Comparison of ENCODE assay signal across 11 cellular contexts in the genomic region with DNA sequence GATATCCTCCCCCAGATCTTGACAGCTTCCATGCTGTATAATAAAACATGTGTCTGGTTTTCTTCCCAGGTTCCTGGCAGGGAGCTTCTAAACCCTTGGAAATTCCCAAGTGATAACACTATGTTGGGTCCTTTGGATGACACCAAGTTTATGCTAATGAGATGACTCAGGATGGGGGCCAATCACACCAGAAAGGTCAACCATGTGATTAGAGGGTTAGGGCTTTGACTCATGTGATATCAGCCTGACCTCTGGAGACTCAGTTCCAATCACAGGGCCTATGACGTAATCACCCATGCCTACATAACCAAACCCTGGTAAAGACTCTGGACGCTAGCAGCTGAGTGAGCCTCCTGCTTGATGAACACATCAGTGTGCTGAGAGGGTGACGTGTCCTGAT.
A peak's percentile ranks its signal among the peaks of the same experiment; 100 is the strongest.
DNase-seq lines count a peak whose midpoint lies in the region; ATAC-seq and TF ChIP-seq lines count a peak whose summit lies in the region.
"Had no signal": no experiment of that assay in that cellular context is flagged by ENCODE, and none has a peak within 500 bp of the region (broad histone marks: within the 10 kb centered on the region; RNA-seq: fewer than 3 reads in every experiment).

No MANE protein-coding gene starts in this region.

- POLR2A ChIA-PET in HEK293T (lab: Yijun Ruan, JAX): no interaction called here

- CTCF ChIA-PET in HEK293T (lab: Yijun Ruan, JAX): no interaction called here

- H3K27ac ChIP-seq in stomach smooth muscle (ENCODE audit: low read length): peak overlapping the region; percentile 85

- ATAC-seq in left ventricle myocardium superior (peak; percentile 53), HG03039 (IDR thresholded peaks at IDR 0.05; ENCODE audit: unreplicated experiment) (no peak)

- H3K27me3 ChIP-seq in stomach smooth muscle (ENCODE audit: control insufficient read depth in 1 of 2, insufficient read depth in 2 of 2, low read length in 2 of 2): no peaks in the 10 kb centered on the region

- peak overlapping the region in 1 of 2 donors; percentile 21 for H3K9ac ChIP-seq in stomach smooth muscle (ENCODE audit: low read length in 2 of 2)

- intact Hi-C loops in left ventricle myocardium superior (cut with micrococcal nuclease): no loop called here

- H3K36me3 ChIP-seq in stomach smooth muscle (ENCODE audit: control insufficient read depth in 2 of 2, insufficient read depth in 2 of 2, low read length in 2 of 2): no peaks in the 10 kb centered on the region

- peaks cover 30% of the 10 kb centered on the region for H3K4me1 ChIP-seq in stomach smooth muscle (ENCODE audit: control insufficient read depth, insufficient read depth, low read length)

- DNase-seq in HEK293T (ENCODE audit: extremely low spot score) (peak; percentile 9), amniotic stem cell (lab: John Stamatoyannopoulos, UW) (peak; percentile 9), left ventricle myocardium superior (no peak), NCI-H1048 (lab: John Stamatoyannopoulos, UW) (no peak), NCI-H1694 treated with DMSO at 0.1 percent for 48 hours (lab: John Stamatoyannopoulos, UW) (no peak), NOMO-1 treated with dmso at 0.1 percent for 144 hours (lab: John Stamatoyannopoulos, UW; ENCODE audit: unreplicated experiment) (no peak)
- DNase-seq: activated CD8-positive, alpha-beta memory T cell treated with anti-CD3 and anti-CD28 coated beads, Interleukin-2, amount 50 U/mL, for 4 hours; NCI-H1436 had no signal

- H3K4me3 ChIP-seq in stomach smooth muscle (ENCODE audit: low read length in 2 of 2): no peak overlapping the region
- H3K4me3 ChIP-seq: lung had no signal

- H3K9me3 ChIP-seq in stomach smooth muscle (ENCODE audit: control insufficient read depth in 2 of 2, low read length in 2 of 2): peaks cover 0 to 3% of the 10 kb centered on the region in 2 donors

TF ChIP-seq in HEK293T, 16 proteins besides CTCF, POLR2A, EP300 and RAD21:
- TF ChIP-seq L3MBTL2 (conservative IDR thresholded peaks at IDR 0.05) (no peak), SP1 (IDR thresholded peaks at IDR 0.05) (no peak), ARNT (IDR thresholded peaks at IDR 0.05) (no peak), BHLHE40 (IDR thresholded peaks at IDR 0.05; ENCODE audit: borderline replicate concordance) (no peak), CTBP1 (IDR thresholded peaks at IDR 0.05; ENCODE audit: borderline replicate concordance) (no peak), ZNF384 (IDR thresholded peaks at IDR 0.05) (no peak), SUZ12 (IDR thresholded peaks at IDR 0.05) (no peak), FOXA1 (IDR thresholded peaks at IDR 0.05) (no peak), PKNOX1 (IDR thresholded peaks at IDR 0.05) (no peak), HDGF (IDR thresholded peaks at IDR 0.05; ENCODE audit: borderline replicate concordance) (no peak), FOXK2 (IDR thresholded peaks at IDR 0.05) (no peak), TARDBP (IDR thresholded peaks at IDR 0.05) (no peak), ELF4 (IDR thresholded peaks at IDR 0.05) (no peak), NFRKB (IDR thresholded peaks at IDR 0.05) (no peak), FOXM1 (IDR thresholded peaks at IDR 0.05; ENCODE audit: borderline replicate concordance) (no peak), LEF1 (IDR thresholded peaks at IDR 0.05; ENCODE audit: borderline replicate concordance) (no peak)

Comparison
In these comparisons a context has a peak if more than half of its experiments do, and no peak if none do; other contexts are left out.
1. DNase-seq: peak in HEK293T (single experiment) and amniotic stem cell (single experiment); none in left ventricle myocardium superior (single experiment), NCI-H1048 (single experiment), NCI-H1694 treated with DMSO at 0.1 percent for 48 hours (single experiment) and NOMO-1 treated with dmso at 0.1 percent for 144 hours (single experiment).